ENCODE assay signal across 6 cellular contexts in the genomic region with DNA sequence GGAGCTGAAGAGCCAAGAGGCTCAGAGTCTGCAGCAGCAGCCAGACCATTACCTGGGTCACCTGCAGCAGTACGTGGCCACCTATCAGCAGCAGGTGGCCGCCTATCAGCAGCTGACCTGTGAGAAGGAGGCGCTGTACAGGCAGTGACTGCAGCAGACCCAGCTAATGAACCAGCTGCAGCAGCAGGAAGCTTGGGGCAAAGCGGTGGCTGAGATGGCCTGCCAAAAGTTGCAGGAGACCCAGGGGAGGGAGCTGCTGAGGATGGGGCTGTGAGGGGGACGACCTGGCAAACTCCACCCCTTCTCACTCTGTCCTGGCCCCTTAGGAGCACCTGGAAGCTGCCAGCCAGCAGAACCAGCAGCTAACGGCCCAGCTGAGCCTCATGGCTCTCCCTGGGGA. TPM values are rescaled to one million over a fixed set of nuclear protein-coding genes. Genes with fewer than 3 reads are reported as not detected.
"Had no signal": no experiment of that assay in that cellular context is flagged by ENCODE, and none has a peak within 500 bp of the region (broad histone marks: within the 10 kb centered on the region; RNA-seq: fewer than 3 reads in every experiment).

No MANE protein-coding gene starts in this region.

RNA-seq across cellular contexts. Expression of gene GOLGA8H, which starts 8.4 kb away (rescaled TPM):
- total RNA-seq: activated naive CD4-positive, alpha-beta T cell treated with anti-CD3 and anti-CD28 coated beads for 36 hours; activated T-cell treated with anti-CD3 and anti-CD28 coated beads, Interleukin-2, amount 50 U/mL, for 4 hours; activated T-helper 1 cell treated with anti-CD3 and anti-CD28 coated beads, Interleukin-12 subunit alpha, Interleukin-12 subunit beta, Interleukin-2, Interleukin-4 antibody, amounts not matched to agents 30 ng/mL and 10 ng/mL and 1 ng/mL, durations not matched to agents 14 hours and 24 hours and 36 hours; activated T-helper 17 cell treated with anti-CD3 and anti-CD28 coated beads, Interleukin-2, amount 50 U/mL, for 72 hours; ascending aorta; bronchial epithelial cell had no signal
